Comparison of ENCODE assay signal across 11 cellular contexts in the genomic region with DNA sequence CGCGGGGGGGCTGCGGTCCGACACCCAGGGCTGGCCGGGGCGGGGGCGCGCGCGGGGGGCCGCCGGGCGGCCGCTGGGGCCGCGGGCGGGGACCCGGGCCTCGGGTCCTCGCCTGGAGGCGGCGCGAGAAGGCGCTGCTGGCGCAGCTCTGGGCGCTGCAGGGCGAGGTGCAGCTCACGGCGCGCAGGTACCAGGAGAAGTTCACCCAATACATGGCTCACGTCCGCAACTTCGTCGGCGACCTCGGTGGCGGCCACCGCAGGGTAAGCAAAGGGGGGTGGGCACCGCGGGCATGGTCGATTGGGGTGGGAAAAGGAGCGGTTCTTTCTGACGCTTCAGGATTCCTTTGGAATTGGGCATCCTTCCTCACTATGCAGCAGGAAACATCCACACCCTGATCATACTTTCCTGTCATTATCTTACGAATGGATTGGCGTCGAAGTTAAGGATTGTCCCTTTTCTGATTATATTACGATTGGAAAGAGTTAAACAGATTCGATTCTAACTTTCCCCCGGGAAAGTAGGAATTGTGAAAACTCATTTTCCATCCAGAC. TPM values are rescaled to one million over a fixed set of nuclear protein-coding genes. Genes with fewer than 3 reads are reported as not detected.
DNase-seq lines count a peak whose midpoint lies in the region; TF ChIP-seq lines count a peak whose summit lies in the region.
"Had no signal": no experiment of that assay in that cellular context is flagged by ENCODE, and none has a peak within 500 bp of the region (broad histone marks: within the 10 kb centered on the region; RNA-seq: fewer than 3 reads in every experiment).

No MANE protein-coding gene starts in this region.

- 5 to 8% methylated on average over 7 to 24 of the region's 49 CpGs for WGBS in thyroid gland, 2 donors

- H3K36me3 ChIP-seq in muscle layer of duodenum (ENCODE audit: control insufficient read depth in 1 of 2, insufficient read depth in 2 of 2, low read length in 2 of 2) (no peaks in the 10 kb centered on the region), thyroid gland (no peaks in the 10 kb centered on the region)
- H3K36me3 ChIP-seq: left lung had no signal

- peaks cover 0 to 20% of the 10 kb centered on the region in 2 donors for H3K4me1 ChIP-seq in muscle layer of duodenum (ENCODE audit: control insufficient read depth in 1 of 2, insufficient read depth in 2 of 2, low read length in 2 of 2)
- peaks cover 18 to 19% of the 10 kb centered on the region in 2 donors for H3K4me1 ChIP-seq in thyroid gland

- H3K27me3 ChIP-seq in muscle layer of duodenum (ENCODE audit: low read depth, low read length) = peaks cover 23% of the 10 kb centered on the region
- no peaks in the 10 kb centered on the region for H3K27me3 ChIP-seq in thyroid gland

- H3K9me3 ChIP-seq in muscle layer of duodenum (ENCODE audit: control insufficient read depth in 1 of 2, low read length in 2 of 2) = no peaks in the 10 kb centered on the region
- H3K9me3 ChIP-seq in thyroid gland = no peaks in the 10 kb centered on the region
- H3K9me3 ChIP-seq: left lung had no signal

- TF ChIP-seq CTCF in thyroid gland (IDR thresholded peaks at IDR 0.05) = no peak

- TF ChIP-seq POLR2A in thyroid gland (IDR thresholded peaks at IDR 0.05) = no peak

- H3K27ac ChIP-seq in muscle layer of duodenum (ENCODE audit: low read length) (peak overlapping the region; percentile 58), thyroid gland (no peak overlapping the region)
- H3K27ac ChIP-seq: left lung had no signal

- no peak overlapping the region for H3K27ac Mint-ChIP-seq in dendritic cell treated with granulocyte-macrophage colony-stimulating factor and Interleukin-4, amounts not matched to agents 40 ng/mL and 50 ng/mL, for 4 days

- no peaks in the 10 kb centered on the region for H3K36me3 Mint-ChIP-seq in dendritic cell treated with granulocyte-macrophage colony-stimulating factor and Interleukin-4, amounts not matched to agents 40 ng/mL and 50 ng/mL, for 4 days (ENCODE audit: low read depth)

- peak overlapping the region; percentile 48 for H3K4me3 Mint-ChIP-seq in dendritic cell treated with granulocyte-macrophage colony-stimulating factor and Interleukin-4, amounts not matched to agents 40 ng/mL and 50 ng/mL, for 4 days

- H3K4me3 ChIP-seq in muscle layer of duodenum (ENCODE audit: low read depth in 1 of 2, low read length in 2 of 2) = peak overlapping the region; percentile 61 to 74
- H3K4me3 ChIP-seq in thyroid gland (replicated peaks in 1 of 3) = no peak overlapping the region

- intact Hi-C loops in dendritic cell treated with granulocyte-macrophage colony-stimulating factor and Interleukin-4, amounts not matched to agents 40 ng/mL and 50 ng/mL, for 4 days (cut with micrococcal nuclease) = no loop called here
- intact Hi-C loops in thyroid gland (cut with DNase I) = no loop called here

- H3K27me3 Mint-ChIP-seq in dendritic cell treated with granulocyte-macrophage colony-stimulating factor and Interleukin-4, amounts not matched to agents 40 ng/mL and 50 ng/mL, for 4 days = peaks cover 39% of the 10 kb centered on the region

- peaks cover 22% of the 10 kb centered on the region for H3K4me1 Mint-ChIP-seq in dendritic cell treated with granulocyte-macrophage colony-stimulating factor and Interleukin-4, amounts not matched to agents 40 ng/mL and 50 ng/mL, for 4 days (ENCODE audit: low read depth)

- no peaks in the 10 kb centered on the region for H3K9me3 Mint-ChIP-seq in dendritic cell treated with granulocyte-macrophage colony-stimulating factor and Interleukin-4, amounts not matched to agents 40 ng/mL and 50 ng/mL, for 4 days

- DNase-seq in NCI-H146 (lab: John Stamatoyannopoulos, UW) (peak; percentile 46), NCI-H146 treated with DMSO at 0.1 percent for 48 hours (lab: John Stamatoyannopoulos, UW; ENCODE audit: unreplicated experiment) (no peak), thyroid gland (peak; percentile 9 to 26), superior temporal gyrus (ENCODE audit: extremely low spot score) (no peak), ureter (ENCODE audit: low spot score) (no peak)
- no peak for DNase-seq in stimulated activated CD4-positive, alpha-beta T cell treated with anti-CD3 and anti-CD28 coated beads, Interleukin-4, amount 100 ng/mL, for 4 hours
- DNase-seq: activated gamma-delta T cell, GDM1 had no signal

RNA-seq across cellular contexts. Expression of a gene that starts 0.8 kb away (rescaled TPM):
- total RNA-seq in thyroid gland (1 to 10 TPM in 2 of 4 donors, under 1 TPM in 2; 0.54 to 2.9 (median 1.1) TPM), ureter (13.9 TPM)

Comparison
In these comparisons a context has a peak if more than half of its experiments do, and no peak if none do; other contexts are left out.
1. DNase-seq: peak in NCI-H146 (single experiment) and thyroid gland (2 of 2); none in NCI-H146 treated with DMSO at 0.1 percent for 48 hours (single experiment), stimulated activated CD4-positive, alpha-beta T cell treated with anti-CD3 and anti-CD28 coated beads, Interleukin-4, amount 100 ng/mL, for 4 hours (0 of 2), superior temporal gyrus (single experiment) and ureter (single experiment).
2. H3K4me3 ChIP-seq: peak in muscle layer of duodenum (2 of 2); none in thyroid gland (0 of 3).